ENCODE assay signal across 24 cellular contexts in genomic region chr11:65958306-65958705, GRCh38. TPM values are rescaled to one million over a fixed set of nuclear protein-coding genes. Genes with fewer than 3 reads are reported as not detected.
DNase-seq lines count a peak whose midpoint lies in the region; ATAC-seq, FAIRE-seq and TF ChIP-seq lines count a peak whose summit lies in the region.
"Had no signal": no experiment of that assay in that cellular context is flagged by ENCODE, and none has a peak within 500 bp of the region (broad histone marks: within the 10 kb centered on the region; RNA-seq: fewer than 3 reads in every experiment).

No MANE protein-coding gene starts in this region.

- H3K9me3 ChIP-seq in BLaER1, result no peaks in the 10 kb centered on the region
- H3K9me3 ChIP-seq in CD4-positive, CD25-positive, alpha-beta regulatory T cell (ENCODE audit: control insufficient read depth in 2 of 2, low read length in 2 of 2), result no peaks in the 10 kb centered on the region
- H3K9me3 ChIP-seq in H1 (ENCODE audit: insufficient read depth in 2 of 2, low read depth in 1 of 2, low read length in 1 of 2), result no peaks in the 10 kb centered on the region
- no peaks in the 10 kb centered on the region for H3K9me3 ChIP-seq in Caco-2
- H3K9me3 ChIP-seq: MG63, ovary, right atrium auricular region, tibial artery had no signal

- peaks cover 11 to 13% of the 10 kb centered on the region in 2 experiments for H3K79me2 ChIP-seq in H1 (ENCODE audit: control insufficient read depth in 1 of 2, insufficient read depth in 2 of 2, low read length in 2 of 2)

- H3K27me3 ChIP-seq in BLaER1 (no peaks in the 10 kb centered on the region), H1 (replicated peaks in 1 of 4; ENCODE audit: control insufficient read depth in 3 of 4, extremely low read depth in 1 of 4, insufficient read depth in 3 of 4, low read length in 3 of 4) (no peaks in the 10 kb centered on the region), Caco-2 (replicated peaks; ENCODE audit: control insufficient read depth, insufficient read depth, low read length) (no peaks in the 10 kb centered on the region)
- no peaks in the 10 kb centered on the region for H3K27me3 ChIP-seq in CD4-positive, CD25-positive, alpha-beta regulatory T cell (ENCODE audit: control insufficient read depth, insufficient read depth, low read length)
- H3K27me3 ChIP-seq: MG63, ovary, right atrium auricular region had no signal

- H3K4me1 ChIP-seq in BLaER1, result peaks cover 59% of the 10 kb centered on the region
- H3K4me1 ChIP-seq in CD4-positive, CD25-positive, alpha-beta regulatory T cell (ENCODE audit: control insufficient read depth, insufficient read depth, low read length, poor library complexity, severe bottlenecking), result peaks cover 33% of the 10 kb centered on the region
- peaks cover 0 to 14% (median 3%) of the 10 kb centered on the region in 4 experiments; a peak in 5 of 7 replicates for H3K4me1 ChIP-seq in H1 (replicated peaks in 1 of 4; ENCODE audit: control insufficient read depth in 3 of 4, insufficient read depth in 4 of 4, low read length in 3 of 4)
- peaks cover 21% of the 10 kb centered on the region for H3K4me1 ChIP-seq in Caco-2

- H3K23ac ChIP-seq in H1 (ENCODE audit: insufficient read length), result no peak overlapping the region

- H2BK15ac ChIP-seq in H1 (ENCODE audit: low read length), result no peak overlapping the region

- TF ChIP-seq POLR2A in H1 (IDR thresholded peaks at IDR 0.05; ENCODE audit: control extremely low read depth in 1 of 2, low read depth in 2 of 2, low read length in 2 of 2), result no peak

- ATAC-seq in CD4-positive, CD25-positive, alpha-beta regulatory T cell (ENCODE audit: low read depth in 2 of 2), result no peak
- ATAC-seq in WTC11 (no peak), GM18502 (IDR thresholded peaks at IDR 0.05; ENCODE audit: poor library complexity, unreplicated experiment) (no peak), GM18519 (IDR thresholded peaks at IDR 0.05; ENCODE audit: low FRiP score, unreplicated experiment) (no peak)
- ATAC-seq: HCT116, left cardiac atrium, Panc1 had no signal

- H2BK120ac ChIP-seq in H1 (replicated peaks; ENCODE audit: low read depth, low read length), result no peak overlapping the region

- TF ChIP-seq CTCF in WTC11 (IDR thresholded peaks at IDR 0.05) (no peak), H1 (IDR thresholded peaks at IDR 0.05; ENCODE audit: control extremely low read depth in 1 of 3, insufficient read depth in 1 of 3, low read depth in 1 of 3, low read length in 3 of 3) (no peak), Caco-2 (IDR thresholded peaks at IDR 0.05; ENCODE audit: insufficient read depth in 1 of 2, low read depth in 1 of 2, low read length in 1 of 2, severe bottlenecking in 1 of 2, unreplicated experiment in 1 of 2) (no peak)

- H3K14ac ChIP-seq in H1 (ENCODE audit: insufficient read length), result no peak overlapping the region

- H2BK12ac ChIP-seq in H1 (ENCODE audit: low read depth, low read length), result no peak overlapping the region

- H4K5ac ChIP-seq in H1 (ENCODE audit: insufficient read length, low read depth, low read length), result no peak overlapping the region

- no peak overlapping the region for H2AFZ ChIP-seq in H1 (ENCODE audit: low read length)

- WGBS in H1 (ENCODE audit: extremely low coverage in 1 of 2, insufficient coverage in 1 of 2, insufficient read length in 1 of 2, insufficient replicate concordance in 2 of 2, low coverage in 1 of 2, low lambda C conversion rate in 2 of 2, missing lambda C conversion rate in 1 of 2), 2 experiments, result 81% methylated on average over 5 of the region's 5 CpGs; no CpG with 5 or more reads in 1 of the 2 experiments

- H4K91ac ChIP-seq in H1 (replicated peaks; ENCODE audit: insufficient read length, low read length), result no peak overlapping the region

- H3K36me3 ChIP-seq in BLaER1 (0 out of 2 replicates have a peak, but pooled peaks cover 3% of the 10 kb centered on the region), H1 (ENCODE audit: control insufficient read depth in 2 of 4, insufficient read depth in 4 of 4, low read length in 3 of 4) (no peaks in the 10 kb centered on the region), Caco-2 (ENCODE audit: control insufficient read depth, insufficient read depth, low read length) (no peaks in the 10 kb centered on the region)
- no peaks in the 10 kb centered on the region for H3K36me3 ChIP-seq in CD4-positive, CD25-positive, alpha-beta regulatory T cell (ENCODE audit: control insufficient read depth, insufficient read depth, low read length)
- H3K36me3 ChIP-seq: ovary, right atrium auricular region, tibial artery had no signal

- peaks cover 6 to 50% (median 25%) of the 10 kb centered on the region in 4 donors for H3K4me1 Mint-ChIP-seq in CD4-positive, CD25-positive, alpha-beta regulatory T cell
- peaks cover 21% of the 10 kb centered on the region for H3K4me1 Mint-ChIP-seq in WTC11
- H3K4me1 Mint-ChIP-seq in Caco-2 (ENCODE audit: low read depth, unreplicated experiment), result peaks cover 13% of the 10 kb centered on the region

- no peak overlapping the region for H2AK5ac ChIP-seq in H1 (ENCODE audit: low read depth, low read length)

- no TSS peak for BruUV-seq in Caco-2 (replicated peaks; lab: Mats Ljungman, UMichigan)

- peak overlapping the region in 2 of 3 donors; percentile 44 to 76 for H3K27ac Mint-ChIP-seq in CD4-positive, CD25-positive, alpha-beta regulatory T cell
- peak overlapping the region; percentile 76; the same call in 1 of the 2 replicates for H3K27ac Mint-ChIP-seq in WTC11
- no peak overlapping the region for H3K27ac Mint-ChIP-seq in Caco-2 (ENCODE audit: unreplicated experiment)
- H3K27ac Mint-ChIP-seq: IgD-negative memory B cell had no signal

- no peak for TF ChIP-seq EP300 in H1 (IDR thresholded peaks at IDR 0.05; ENCODE audit: borderline replicate concordance in 1 of 2, low read depth in 2 of 2, low read length in 2 of 2)

- H3K36me3 Mint-ChIP-seq in CD4-positive, CD25-positive, alpha-beta regulatory T cell, result peaks cover 12% of the 10 kb centered on the region
- H3K36me3 Mint-ChIP-seq in WTC11, result no peaks in the 10 kb centered on the region
- peaks cover 20% of the 10 kb centered on the region for H3K36me3 Mint-ChIP-seq in Caco-2 (ENCODE audit: insufficient read depth, unreplicated experiment)
- H3K36me3 Mint-ChIP-seq: IgD-negative memory B cell had no signal

- peak overlapping the region; percentile 80; the same call in 1 of the 2 replicates for H4K8ac ChIP-seq in H1 (ENCODE audit: extremely low read depth, insufficient read depth, low read length)

- H3K9ac ChIP-seq in BLaER1, result no peak overlapping the region; the same call in 1 of the 2 replicates
- H3K9ac ChIP-seq in H1 (replicated peaks in 1 of 4; ENCODE audit: extremely low read depth in 1 of 4, low read depth in 3 of 4, low read length in 3 of 4), result peak overlapping the region in 1 of 4 experiments; percentile 43; a peak in 1 of 7 replicates

- no peak overlapping the region for H2BK5ac ChIP-seq in H1 (ENCODE audit: low read depth, low read length)

- no peak for TF ChIP-seq RAD21 in H1 (IDR thresholded peaks at IDR 0.05 in 1 of 2, conservative IDR thresholded peaks at IDR 0.05 in 1 of 2; ENCODE audit: low read depth in 2 of 2, low read length in 2 of 2)

- H3K27me3 Mint-ChIP-seq in CD4-positive, CD25-positive, alpha-beta regulatory T cell, result peaks cover 4% of the 10 kb centered on the region
- H3K27me3 Mint-ChIP-seq in WTC11 (ENCODE audit: low read depth) (peaks cover 3% of the 10 kb centered on the region; the same call in 1 of the 2 replicates), Caco-2 (ENCODE audit: insufficient read depth, unreplicated experiment) (no peaks in the 10 kb centered on the region)
- H3K27me3 Mint-ChIP-seq: IgD-negative memory B cell; stimulated activated naive CD8-positive, alpha-beta T cell treated with anti-CD3 and anti-CD28 coated beads, Interleukin-15, Interleukin-2, amounts not matched to agents 100 ng/mL and 50 ng/mL, for 24 hours had no signal

- peak overlapping the region; percentile 3 to 72 (median 50) for H3K4me3 Mint-ChIP-seq in CD4-positive, CD25-positive, alpha-beta regulatory T cell
- H3K4me3 Mint-ChIP-seq in WTC11, result no peak overlapping the region
- H3K4me3 Mint-ChIP-seq in Caco-2 (ENCODE audit: unreplicated experiment), result no peak overlapping the region
- H3K4me3 Mint-ChIP-seq: stimulated activated naive CD8-positive, alpha-beta T cell treated with anti-CD3 and anti-CD28 coated beads, Interleukin-15, Interleukin-2, amounts not matched to agents 100 ng/mL and 50 ng/mL, for 24 hours had no signal

- POLR2A ChIA-PET in WTC11 (lab: Charles Lee) (no interaction called here), H1 (lab: Charles Lee; ENCODE audit: partially characterized antibody) (interaction anchor here (0.8 to 2.5 kb wide), 4 partner anchors 12 to 32 kb away, joined by 3 to 13 read pairs (median 3); partner anchors contain the start of gene TSGA10IP), Caco-2 (lab: Charles Lee) (no interaction called here)

- intact Hi-C loops in Caco-2 (cut with micrococcal nuclease; ENCODE audit: unreplicated experiment), result no loop called here

- H3K4me2 ChIP-seq in BLaER1 (peak overlapping the region; percentile 79), H1 (ENCODE audit: insufficient read depth in 1 of 2, low read depth in 2 of 2, low read length in 2 of 2) (no peak overlapping the region)

- no peak overlapping the region for H3K4me3 ChIP-seq in BLaER1
- no peak overlapping the region for H3K4me3 ChIP-seq in CD4-positive, CD25-positive, alpha-beta regulatory T cell (ENCODE audit: low read depth, low read length)
- no peak overlapping the region for H3K4me3 ChIP-seq in H1 (ENCODE audit: extremely low read depth in 1 of 4, insufficient read depth in 2 of 4, low read depth in 3 of 4, low read length in 4 of 4)
- H3K4me3 ChIP-seq in Caco-2 (ENCODE audit: low read depth, low read length), result no peak overlapping the region
- H3K4me3 ChIP-seq: MG63, ovary, right atrium auricular region, tibial artery had no signal

- no peak for DNase-seq in CD4-positive, CD25-positive, alpha-beta regulatory T cell
- no peak for DNase-seq in WTC11 (ENCODE audit: low spot score)
- no peak for DNase-seq in H1 (ENCODE audit: low read depth in 1 of 2, low spot score in 2 of 2)
- no peak for DNase-seq in Caco-2
- DNase-seq: head of caudate nucleus; left cardiac atrium; mesenchymal stem cell; MG63; NCI-H1417 treated with DMSO at 0.1 percent for 48 hours; NK-92 treated with Interleukin-12 subunit alpha and Interleukin-12 subunit beta, amount 100 ng/mL, for 24 hours; ovary; stimulated activated CD4-positive, alpha-beta T cell treated with anti-CD3 and anti-CD28 coated beads, Interleukin-4, amount 100 ng/mL, for 24 hours; T-helper 9 cell; tibial artery had no signal

- no peaks in the 10 kb centered on the region for H3K9me3 Mint-ChIP-seq in CD4-positive, CD25-positive, alpha-beta regulatory T cell
- H3K9me3 Mint-ChIP-seq in WTC11 (no peaks in the 10 kb centered on the region), Caco-2 (ENCODE audit: unreplicated experiment) (no peaks in the 10 kb centered on the region)
- H3K9me3 Mint-ChIP-seq: IgD-negative memory B cell; stimulated activated naive CD8-positive, alpha-beta T cell treated with anti-CD3 and anti-CD28 coated beads, Interleukin-15, Interleukin-2, amounts not matched to agents 100 ng/mL and 50 ng/mL, for 24 hours had no signal

- H3K56ac ChIP-seq in H1 (replicated peaks; ENCODE audit: insufficient read length, low read depth, low read length), result no peak overlapping the region

- H3K27ac ChIP-seq in BLaER1 (peak overlapping the region; percentile 55), H1 (ENCODE audit: low read depth, low read length) (no peak overlapping the region)
- H3K27ac ChIP-seq in CD4-positive, CD25-positive, alpha-beta regulatory T cell (ENCODE audit: insufficient read depth, low read length, poor library complexity, severe bottlenecking), result no peak overlapping the region
- H3K27ac ChIP-seq: ovary, right atrium auricular region, tibial artery had no signal

- peaks cover 12% of the 10 kb centered on the region; the same call in 1 of the 2 replicates for H3K23me2 ChIP-seq in H1 (ENCODE audit: low read depth, low read length)

- FAIRE-seq in H1 (lab: Jason Lieb, UNC), result no peak

- no peak overlapping the region for H3K4ac ChIP-seq in H1 (replicated peaks; ENCODE audit: insufficient read length, low read depth, low read length)

- H4K20me1 ChIP-seq in BLaER1 (peaks cover 13% of the 10 kb centered on the region), H1 (replicated peaks in 1 of 2; ENCODE audit: control insufficient read depth in 1 of 2, insufficient read depth in 2 of 2, low read length in 2 of 2) (no peaks in the 10 kb centered on the region)

- H3K79me1 ChIP-seq in H1 (ENCODE audit: low read depth, low read length), result peaks cover 9% of the 10 kb centered on the region

- H2BK20ac ChIP-seq in H1 (ENCODE audit: low read length), result no peak overlapping the region

- CTCF ChIA-PET in WTC11 (lab: Charles Lee) (interaction anchor here (0.6 to 2.3 kb wide), 7 partner anchors 11 to 106 kb away, joined by 3 to 10 read pairs (median 5); no protein-coding TSS in a partner anchor), H1 (lab: Charles Lee; ENCODE audit: partially characterized antibody) (interaction anchor here (0.6 to 2.8 kb wide), 8 partner anchors 11 to 356 kb away, joined by 3 to 16 read pairs (median 3); partner anchors contain the start of gene CCDC85B), Caco-2 (lab: Charles Lee) (interaction anchor here (0.5 kb wide), 1 partner anchor 214 kb away, joined by 4 read pairs; no protein-coding TSS in a partner anchor)

- H3K18ac ChIP-seq in H1 (ENCODE audit: extremely low read depth, low read length), result no peak overlapping the region

RNA-seq across cellular contexts. Expression of gene SART1, which starts 3.2 kb away (rescaled TPM):
- total RNA-seq in CD4-positive, CD25-positive, alpha-beta regulatory T cell, result 94.0 TPM
- 10 to 100 TPM; 15.8 to 22.7 (median 19.8) TPM for polyA plus RNA-seq in CD4-positive, CD25-positive, alpha-beta regulatory T cell
- total RNA-seq in WTC11 (2021) (52.3 to 57.0 TPM (median 52.5 TPM) in 3 replicates), Caco-2 (2022) (78.0 and 84.5 TPM in 2 replicates)
- 46.1 and 48.5 TPM in 2 replicates for total RNA-seq in H1 (2021; fragmentation: NEBNext Ultra II Directional; extraction: Animal tissue kit (Norgen Biotek cat#: 25700))
- 9.7 and 22.4 TPM in 2 replicates for polyA plus RNA-seq in H1 (2011; rRNA removed)
- 19.6 TPM for polyA plus RNA-seq in H1 (2011; cell fraction: cytosol; rRNA removed)
- polyA plus RNA-seq in H1 (2011; cell fraction: nucleus; rRNA removed), result 45.1 TPM
- 56.4 to 71.5 TPM (median 64.2 TPM) in 4 replicates for polyA plus RNA-seq in H1 (2012, experiment 1 of 2)
- 25.3 TPM for polyA plus RNA-seq in H1 (2012, experiment 2 of 2)
- polyA plus RNA-seq in H1 (2013, experiment 1 of 2), result 38.5 TPM
- polyA plus RNA-seq in H1 (2013, experiment 2 of 2), result 42.5 TPM
- polyA minus RNA-seq in H1 (2011; rRNA and poly(A)+ RNA removed), result 4.5 and 11.0 TPM in 2 replicates
- polyA minus RNA-seq in H1 (2011; cell fraction: cytosol; rRNA and poly(A)+ RNA removed), result 14.8 TPM
- polyA minus RNA-seq in H1 (2011; cell fraction: nucleus; rRNA and poly(A)+ RNA removed), result 14.4 TPM

RNA-seq across cellular contexts. Expression of gene TSGA10IP, which starts 13.0 kb away (rescaled TPM):
- not detected for total RNA-seq in CD4-positive, CD25-positive, alpha-beta regulatory T cell
- not detected for polyA plus RNA-seq in CD4-positive, CD25-positive, alpha-beta regulatory T cell
- total RNA-seq in WTC11 (2021) (3.4 to 4.5 TPM (median 4.1 TPM) in 3 replicates), Caco-2 (2022) (0.79 TPM in 1 of 2 replicates, not detected in the other)
- total RNA-seq in H1 (2021; fragmentation: NEBNext Ultra II Directional; extraction: Animal tissue kit (Norgen Biotek cat#: 25700)), result 1.3 and 1.9 TPM in 2 replicates
- polyA plus RNA-seq in H1 (2011; rRNA removed), result 6.0 and 8.2 TPM in 2 replicates
- 13.0 TPM for polyA plus RNA-seq in H1 (2011; cell fraction: cytosol; rRNA removed)
- 19.6 TPM for polyA plus RNA-seq in H1 (2011; cell fraction: nucleus; rRNA removed)
- 3.0 to 7.3 TPM (median 5.3 TPM) in 4 replicates for polyA plus RNA-seq in H1 (2012, experiment 1 of 2)
- polyA plus RNA-seq in H1 (2012, experiment 2 of 2), result 1.6 TPM
- polyA plus RNA-seq in H1 (2013, experiment 1 of 2), result 0.93 TPM
- polyA plus RNA-seq in H1 (2013, experiment 2 of 2), result 0.61 TPM
- polyA minus RNA-seq in H1 (2011; rRNA and poly(A)+ RNA removed), result 3.3 and 4.6 TPM in 2 replicates
- polyA minus RNA-seq in H1 (2011; cell fraction: cytosol; rRNA and poly(A)+ RNA removed), result 4.3 TPM
- polyA minus RNA-seq in H1 (2011; cell fraction: nucleus; rRNA and poly(A)+ RNA removed), result 6.5 TPM
- total RNA-seq: cardiac septum, dermis microvascular lymphatic vessel endothelial cell, left cardiac atrium, ovary, right atrium auricular region had no signal
- polyA plus RNA-seq: IgD-negative memory B cell, ovary had no signal

RNA-seq across cellular contexts. Expression of gene DRAP1, which starts 39.1 kb away (rescaled TPM):
- 82.8 TPM for total RNA-seq in CD4-positive, CD25-positive, alpha-beta regulatory T cell
- 100 to 1,000 TPM in 2 of 4 donors, 10 to 100 TPM in 2; 78.2 to 106 (median 91.4) TPM for polyA plus RNA-seq in CD4-positive, CD25-positive, alpha-beta regulatory T cell
- total RNA-seq in WTC11 (2021) (111 to 129 TPM (median 114 TPM) in 3 replicates), Caco-2 (2022) (91.0 and 93.1 TPM in 2 replicates)
- total RNA-seq in H1 (2021; fragmentation: NEBNext Ultra II Directional; extraction: Animal tissue kit (Norgen Biotek cat#: 25700)), result 98.7 and 108 TPM in 2 replicates
- polyA plus RNA-seq in H1 (2011; rRNA removed), result 62.5 and 81.2 TPM in 2 replicates
- polyA plus RNA-seq in H1 (2011; cell fraction: cytosol; rRNA removed), result 118 TPM
- polyA plus RNA-seq in H1 (2011; cell fraction: nucleus; rRNA removed), result 62.9 TPM
- 119 to 179 TPM (median 153 TPM) in 4 replicates for polyA plus RNA-seq in H1 (2012, experiment 1 of 2)
- polyA plus RNA-seq in H1 (2012, experiment 2 of 2), result 115 TPM
- polyA plus RNA-seq in H1 (2013, experiment 1 of 2), result 145 TPM
- 138 TPM for polyA plus RNA-seq in H1 (2013, experiment 2 of 2)
- polyA minus RNA-seq in H1 (2011; rRNA and poly(A)+ RNA removed), result 4.0 and 6.8 TPM in 2 replicates
- 38.0 TPM for polyA minus RNA-seq in H1 (2011; cell fraction: cytosol; rRNA and poly(A)+ RNA removed)
- polyA minus RNA-seq in H1 (2011; cell fraction: nucleus; rRNA and poly(A)+ RNA removed), result 12.8 TPM

RNA-seq across cellular contexts. Expression of gene C11orf68, which starts 39.4 kb away (rescaled TPM):
- total RNA-seq in CD4-positive, CD25-positive, alpha-beta regulatory T cell, result 21.6 TPM
- 10 to 100 TPM; 65.8 to 90.7 (median 85.0) TPM for polyA plus RNA-seq in CD4-positive, CD25-positive, alpha-beta regulatory T cell
- total RNA-seq in WTC11 (2021) (28.5 to 31.9 TPM (median 30.6 TPM) in 3 replicates), Caco-2 (2022) (19.7 and 20.1 TPM in 2 replicates)
- 24.0 and 24.1 TPM in 2 replicates for total RNA-seq in H1 (2021; fragmentation: NEBNext Ultra II Directional; extraction: Animal tissue kit (Norgen Biotek cat#: 25700))
- polyA plus RNA-seq in H1 (2011; rRNA removed), result 51.2 and 68.5 TPM in 2 replicates
- polyA plus RNA-seq in H1 (2011; cell fraction: cytosol; rRNA removed), result 36.5 TPM
- polyA plus RNA-seq in H1 (2011; cell fraction: nucleus; rRNA removed), result 43.6 TPM
- 16.5 to 29.7 TPM (median 28.5 TPM) in 4 replicates for polyA plus RNA-seq in H1 (2012, experiment 1 of 2)
- polyA plus RNA-seq in H1 (2012, experiment 2 of 2), result 29.4 TPM
- polyA plus RNA-seq in H1 (2013, experiment 1 of 2), result 19.3 TPM
- 17.8 TPM for polyA plus RNA-seq in H1 (2013, experiment 2 of 2)
- 16.8 and 23.2 TPM in 2 replicates for polyA minus RNA-seq in H1 (2011; rRNA and poly(A)+ RNA removed)
- polyA minus RNA-seq in H1 (2011; cell fraction: cytosol; rRNA and poly(A)+ RNA removed), result 22.9 TPM
- polyA minus RNA-seq in H1 (2011; cell fraction: nucleus; rRNA and poly(A)+ RNA removed), result 24.1 TPM

RNA-seq across cellular contexts. Expression of gene EIF1AD, which starts 43.7 kb away (rescaled TPM):
- 61.3 TPM for total RNA-seq in CD4-positive, CD25-positive, alpha-beta regulatory T cell
- 10 to 100 TPM; 16.7 to 20.7 (median 18.6) TPM for polyA plus RNA-seq in CD4-positive, CD25-positive, alpha-beta regulatory T cell
- total RNA-seq in WTC11 (2021) (29.7 to 37.6 TPM (median 32.6 TPM) in 3 replicates), Caco-2 (2022) (51.2 and 55.3 TPM in 2 replicates)
- total RNA-seq in H1 (2021; fragmentation: NEBNext Ultra II Directional; extraction: Animal tissue kit (Norgen Biotek cat#: 25700)), result 35.8 and 39.9 TPM in 2 replicates
- 29.5 and 32.6 TPM in 2 replicates for polyA plus RNA-seq in H1 (2011; rRNA removed)
- polyA plus RNA-seq in H1 (2011; cell fraction: cytosol; rRNA removed), result 31.9 TPM
- polyA plus RNA-seq in H1 (2011; cell fraction: nucleus; rRNA removed), result 21.0 TPM
- 27.2 to 28.5 TPM (median 27.4 TPM) in 4 replicates for polyA plus RNA-seq in H1 (2012, experiment 1 of 2)
- polyA plus RNA-seq in H1 (2012, experiment 2 of 2), result 17.3 TPM
- 22.8 TPM for polyA plus RNA-seq in H1 (2013, experiment 1 of 2)
- polyA plus RNA-seq in H1 (2013, experiment 2 of 2), result 22.6 TPM
- 55.2 and 66.1 TPM in 2 replicates for polyA minus RNA-seq in H1 (2011; rRNA and poly(A)+ RNA removed)
- 21.1 TPM for polyA minus RNA-seq in H1 (2011; cell fraction: cytosol; rRNA and poly(A)+ RNA removed)
- 16.9 TPM for polyA minus RNA-seq in H1 (2011; cell fraction: nucleus; rRNA and poly(A)+ RNA removed)

Comparison
In these comparisons a context has a peak if more than half of its experiments do, and no peak if none do; other contexts are left out.
1. H3K4me3 Mint-ChIP-seq: peak in CD4-positive, CD25-positive, alpha-beta regulatory T cell (4 of 4); none in WTC11 (single experiment) and Caco-2 (single experiment).